In genomic region chr10:89301721-89302445, GRCh38 we compare ENCODE assay signal across 8 cellular contexts. TPM values are rescaled to one million over a fixed set of nuclear protein-coding genes. Genes with fewer than 3 reads are reported as not detected.
A peak's percentile ranks its signal among the peaks of the same experiment; 100 is the strongest.
DNase-seq lines count a peak whose midpoint lies in the region; ATAC-seq, FAIRE-seq and TF ChIP-seq lines count a peak whose summit lies in the region.

TSS of gene IFIT2 (plus strand) at chr10:89302046. CDS start at chr10:89302124, 78 bp downstream.

- H3K36me3 Mint-ChIP-seq in activated CD4-positive, alpha-beta T cell treated with anti-CD3 and anti-CD28 coated beads, Interleukin-2, amount 10 ng/mL, durations not matched to agents 24 days and 14 days (ENCODE audit: low read depth): peaks cover 17% of the 10 kb centered on the region
- peaks cover 18 to 34% (median 31%) of the 10 kb centered on the region in 5 donors for H3K36me3 Mint-ChIP-seq in naive thymus-derived CD4-positive, alpha-beta T cell

- peak; percentile 72 for ATAC-seq in HG02763 (IDR thresholded peaks at IDR 0.05; ENCODE audit: unreplicated experiment)
- peak; percentile 86 for ATAC-seq in naive thymus-derived CD4-positive, alpha-beta T cell

- H3K9me1 ChIP-seq in endothelial cell of umbilical vein (replicated peaks; ENCODE audit: control insufficient read depth, extremely low read depth, insufficient read depth, low read length): no peaks in the 10 kb centered on the region

- H4K20me1 ChIP-seq in endothelial cell of umbilical vein (replicated peaks; ENCODE audit: control insufficient read depth, extremely low read depth, insufficient read depth, low read length): no peaks in the 10 kb centered on the region

- H3K27ac Mint-ChIP-seq in activated CD4-positive, alpha-beta T cell treated with anti-CD3 and anti-CD28 coated beads, Interleukin-2, amount 10 ng/mL, durations not matched to agents 24 days and 14 days: peak within 1 kb of the TSS; percentile 72
- H3K27ac Mint-ChIP-seq in naive thymus-derived CD4-positive, alpha-beta T cell: peak within 1 kb of the TSS; percentile 88 to 98 (median 97)

- H3K9me3 Mint-ChIP-seq in activated CD4-positive, alpha-beta T cell treated with anti-CD3 and anti-CD28 coated beads, Interleukin-2, amount 10 ng/mL, durations not matched to agents 24 days and 14 days: peaks cover 10% of the 10 kb centered on the region
- peaks cover 2 to 39% (median 6%) of the 10 kb centered on the region in 11 donors for H3K9me3 Mint-ChIP-seq in naive thymus-derived CD4-positive, alpha-beta T cell

- no peak for TF ChIP-seq POLR2A in endothelial cell of umbilical vein (IDR thresholded peaks at IDR 0.05; ENCODE audit: low read depth, low read length)

- H3K9ac ChIP-seq in endothelial cell of umbilical vein (replicated peaks; ENCODE audit: extremely low read depth, insufficient read depth, low read length): peak within 1 kb of the TSS; percentile 68

- H3K4me3 ChIP-seq in A673 (ENCODE audit: low read depth, low read length, poor library complexity, severe bottlenecking) (peak within 1 kb of the TSS; percentile 48), endothelial cell of umbilical vein (replicated peaks in 1 of 3; ENCODE audit: insufficient read depth in 1 of 3, low read depth in 1 of 3, low read length in 3 of 3) (peak within 1 kb of the TSS; percentile 34 to 91 (median 71))
- peak within 1 kb of the TSS; percentile 76 for H3K4me3 ChIP-seq in naive thymus-derived CD4-positive, alpha-beta T cell (ENCODE audit: low read length)

- H3K27ac ChIP-seq in A673 (ENCODE audit: low read depth, low read length, poor library complexity, severe bottlenecking) (peak within 1 kb of the TSS; percentile 83), endothelial cell of umbilical vein (ENCODE audit: insufficient read depth, low read depth, low read length) (peak within 1 kb of the TSS; percentile 33)
- H3K27ac ChIP-seq in naive thymus-derived CD4-positive, alpha-beta T cell (ENCODE audit: low read depth, low read length): peak within 1 kb of the TSS; percentile 71

- H3K27me3 ChIP-seq in A673 (replicated peaks; ENCODE audit: insufficient read depth, low read depth, low read length, poor library complexity) (no peaks in the 10 kb centered on the region), endothelial cell of umbilical vein (ENCODE audit: control insufficient read depth in 2 of 2, insufficient read depth in 2 of 2, low read length in 2 of 2) (peaks cover 15 to 22% of the 10 kb centered on the region in 2 experiments)
- H3K27me3 ChIP-seq in naive thymus-derived CD4-positive, alpha-beta T cell (ENCODE audit: control insufficient read depth in 2 of 2, insufficient read depth in 2 of 2, low read length in 2 of 2): no peaks in the 10 kb centered on the region

- H2AFZ ChIP-seq in endothelial cell of umbilical vein (ENCODE audit: low read depth, low read length): peak within 1 kb of the TSS; percentile 71

- H3K9me3 ChIP-seq in A673 (ENCODE audit: low read depth, low read length, poor library complexity, severe bottlenecking) (no peaks in the 10 kb centered on the region), endothelial cell of umbilical vein (replicated peaks; ENCODE audit: control insufficient read depth, insufficient read depth, low read length) (no peaks in the 10 kb centered on the region)
- peaks cover 0 to 5% (median 0%) of the 10 kb centered on the region in 3 experiments for H3K9me3 ChIP-seq in naive thymus-derived CD4-positive, alpha-beta T cell (ENCODE audit: control insufficient read depth in 2 of 3, low read length in 3 of 3)

- H3K36me3 ChIP-seq in A673 (ENCODE audit: insufficient read depth, low read length, poor library complexity, severe bottlenecking) (no peaks in the 10 kb centered on the region), endothelial cell of umbilical vein (ENCODE audit: control insufficient read depth in 2 of 2, extremely low read depth in 1 of 2, insufficient read depth in 2 of 2, low read length in 2 of 2) (no peaks in the 10 kb centered on the region)
- peaks cover 0 to 13% (median 0%) of the 10 kb centered on the region in 3 experiments for H3K36me3 ChIP-seq in naive thymus-derived CD4-positive, alpha-beta T cell (ENCODE audit: control insufficient read depth in 2 of 3, insufficient read depth in 3 of 3, low read length in 3 of 3)

- dilution Hi-C loops in endothelial cell of umbilical vein (cut with MboI; ENCODE audit: extremely low pct_ligation_motif_present, low sequenced_read_pairs): no loop called here

- H3K4me3 Mint-ChIP-seq in activated CD4-positive, alpha-beta T cell treated with anti-CD3 and anti-CD28 coated beads, Interleukin-2, amount 10 ng/mL, durations not matched to agents 24 days and 14 days: peak within 1 kb of the TSS; percentile 85
- peak within 1 kb of the TSS; percentile 83 to 99 (median 94) for H3K4me3 Mint-ChIP-seq in naive thymus-derived CD4-positive, alpha-beta T cell

- POLR2A ChIA-PET in A673 (lab: Charles Lee; ENCODE audit: low non-redundant PET) (no interaction called here), endothelial cell of umbilical vein (lab: Charles Lee) (interaction anchor here (0.6 kb wide), 1 partner anchor 72 kb away, joined by 3 read pairs; no protein-coding TSS in a partner anchor)
- POLR2A ChIA-PET in naive thymus-derived CD4-positive, alpha-beta T cell (lab: Charles Lee): interaction anchor here (0.6 to 6.9 kb wide), 15 partner anchors 9 to 1440 kb away, joined by 3 to 46 read pairs (median 4); partner anchors contain the start of genes IFIT1, IFIT3, IFIT5 and LIPA

- TF ChIP-seq CTCF in A673 (conservative IDR thresholded peaks at IDR 0.05; ENCODE audit: low read depth, low read length) (no peak), GM13977 (IDR thresholded peaks at IDR 0.05; ENCODE audit: extremely low read depth, insufficient read depth, missing control alignments) (no peak), endothelial cell of umbilical vein (IDR thresholded peaks at IDR 0.05; ENCODE audit: extremely low read depth in 1 of 2, insufficient read depth in 1 of 2, low read depth in 1 of 2, low read length in 2 of 2) (no peak)

- peaks cover 11% of the 10 kb centered on the region for H3K27me3 Mint-ChIP-seq in activated CD4-positive, alpha-beta T cell treated with anti-CD3 and anti-CD28 coated beads, Interleukin-2, amount 10 ng/mL, durations not matched to agents 24 days and 14 days
- H3K27me3 Mint-ChIP-seq in naive thymus-derived CD4-positive, alpha-beta T cell: peaks cover 0 to 25% (median 0%) of the 10 kb centered on the region in 5 donors

- FAIRE-seq in endothelial cell of umbilical vein (lab: Jason Lieb, UNC): peak; percentile 83

- peaks cover 34% of the 10 kb centered on the region for H3K4me1 Mint-ChIP-seq in activated CD4-positive, alpha-beta T cell treated with anti-CD3 and anti-CD28 coated beads, Interleukin-2, amount 10 ng/mL, durations not matched to agents 24 days and 14 days
- H3K4me1 Mint-ChIP-seq in naive thymus-derived CD4-positive, alpha-beta T cell: peaks cover 24 to 60% (median 44%) of the 10 kb centered on the region in 7 donors

- CTCF ChIA-PET in A673 (lab: Charles Lee): interaction anchor here (1.0 kb wide), 1 partner anchor 67 kb away, joined by 4 read pairs; no protein-coding TSS in a partner anchor
- CTCF ChIA-PET in endothelial cell of umbilical vein (lab: Charles Lee): interaction anchor here (0.7 to 4.7 kb wide), 9 partner anchors 11 to 112 kb away, joined by 3 to 35 read pairs (median 5); partner anchors contain the start of genes IFIT3 and IFIT5
- CTCF ChIA-PET in naive thymus-derived CD4-positive, alpha-beta T cell (lab: Charles Lee): interaction anchor here (0.9 to 2.9 kb wide), 5 partner anchors 9 to 91 kb away, joined by 3 to 13 read pairs (median 4); partner anchors contain the start of gene IFIT1

- H3K79me2 ChIP-seq in endothelial cell of umbilical vein (ENCODE audit: control insufficient read depth, insufficient read depth, low read length): no peaks in the 10 kb centered on the region

- in situ Hi-C loops in GM13977 (cut with MboI; ENCODE audit: low pct_unique_long_range_greater_than_20kb, low sequenced_read_pairs, unreplicated experiment): no loop called here

- peak within 1 kb of the TSS; percentile 89 for H3K4me2 ChIP-seq in endothelial cell of umbilical vein (ENCODE audit: insufficient read depth, low read length)

- peaks cover 7% of the 10 kb centered on the region for H3K4me1 ChIP-seq in A673 (ENCODE audit: insufficient read depth, low read length, poor library complexity, severe bottlenecking)
- H3K4me1 ChIP-seq in endothelial cell of umbilical vein (ENCODE audit: control insufficient read depth, extremely low read depth, insufficient read depth, low read length): peaks cover 10% of the 10 kb centered on the region
- H3K4me1 ChIP-seq in naive thymus-derived CD4-positive, alpha-beta T cell (ENCODE audit: control insufficient read depth in 2 of 2, insufficient read depth in 2 of 2, low read length in 2 of 2): peaks cover 15 to 24% of the 10 kb centered on the region in 2 donors

- DNase-seq in A673 (ENCODE audit: low spot score) (peak; percentile 55), GM13977 (ENCODE audit: low spot score) (peak; percentile 37), NCI-H2029 treated with DMSO at 0.1 percent for 48 hours (lab: John Stamatoyannopoulos, UW) (peak; percentile 49), endothelial cell of umbilical vein (ENCODE audit: low read depth, low spot score) (peak; percentile 87), NCI-H69 (lab: John Stamatoyannopoulos, UW) (no peak)
- peak; percentile 77 for DNase-seq in activated CD4-positive, alpha-beta T cell treated with anti-CD3 and anti-CD28 coated beads, Interleukin-2, amount 10 ng/mL, durations not matched to agents 24 days and 14 days
- DNase-seq in naive thymus-derived CD4-positive, alpha-beta T cell: peak in 7 of 9 donors; percentile 50 to 72 (median 60)

- BruUV-seq in A673 (replicated peaks; lab: Mats Ljungman, UMichigan): TSS peak; percentile 71
- BruUV-seq in endothelial cell of umbilical vein (replicated peaks; lab: Mats Ljungman, UMichigan): TSS peak; percentile 49

- intact Hi-C loops in A673 (cut with micrococcal nuclease; ENCODE audit: unreplicated experiment) (no loop called here), endothelial cell of umbilical vein (cut with micrococcal nuclease) (loop anchor here (2.0 kb wide), 2 partner anchors 23 to 27 kb away; no protein-coding TSS in a partner anchor)
- intact Hi-C loops in activated CD4-positive, alpha-beta T cell treated with anti-CD3 and anti-CD28 coated beads, Interleukin-2, amount 10 ng/mL, durations not matched to agents 24 days and 14 days (cut with micrococcal nuclease): loop anchor here (1.0 kb wide), 1 partner anchor 30 kb away; no protein-coding TSS in a partner anchor
- intact Hi-C loops in naive thymus-derived CD4-positive, alpha-beta T cell (cut with micrococcal nuclease): loop anchor here (1.0 to 5.0 kb wide), 10 partner anchors 26 to 1440 kb away; partner anchors contain the start of genes IFIT1 (in 2 of the 2), IFIT5 (in 2 of the 2), KIF20B (in 1 of the 2) and KLLN (in 1 of the 2)

RNA-seq across cellular contexts. Expression of gene IFIT2, which starts in this region (rescaled TPM):
- total RNA-seq in A673 (2021): 1.7 and 1.9 TPM in 2 replicates
- 0.40 and 0.54 TPM in 2 replicates for total RNA-seq in activated CD4-positive, alpha-beta T cell treated with anti-CD3 and anti-CD28 coated beads, Interleukin-2, amount 10 ng/mL, durations not matched to agents 24 days and 14 days
- 0.51 and 1.4 TPM in 2 replicates for total RNA-seq in endothelial cell of umbilical vein
- polyA plus RNA-seq in endothelial cell of umbilical vein: 0.16 and 0.23 TPM in 2 replicates
- polyA plus RNA-seq in endothelial cell of umbilical vein (2011; cell fraction: cytosol; rRNA removed): 0.26 and 0.35 TPM in 2 replicates
- 0.20 TPM in 2 replicates for polyA plus RNA-seq in endothelial cell of umbilical vein (2011; cell fraction: nucleus; rRNA removed)
- polyA plus RNA-seq in endothelial cell of umbilical vein (2012): 0.45 and 0.46 TPM in 2 replicates
- 0.29 and 0.68 TPM in 2 replicates for polyA minus RNA-seq in endothelial cell of umbilical vein
- 1.8 TPM for polyA minus RNA-seq in endothelial cell of umbilical vein (2011; cell fraction: cytosol; rRNA and poly(A)+ RNA removed)
- 0.29 and 0.38 TPM in 2 replicates for polyA minus RNA-seq in endothelial cell of umbilical vein (2011; cell fraction: nucleus; rRNA and poly(A)+ RNA removed)
- total RNA-seq in naive thymus-derived CD4-positive, alpha-beta T cell: 10 to 100 TPM in 1 of 5 experiments, 1 to 10 TPM in 4; 6.0 to 16.4 (median 8.4) TPM
- polyA plus RNA-seq in naive thymus-derived CD4-positive, alpha-beta T cell: 1 to 10 TPM; 4.4 to 9.9 TPM

Comparison
In these comparisons a context has a peak if more than half of its experiments do, and no peak if none do; other contexts are left out.
1. Peak in DNase-seq in activated CD4-positive, alpha-beta T cell treated with anti-CD3 and anti-CD28 coated beads, Interleukin-2, amount 10 ng/mL, durations not matched to agents 24 days and 14 days; RNA of the gene not detected or under 1 TPM.
2. H3K27ac ChIP-seq: peak in every context shown above with its lines; median percentile 83 in A673; 71 in naive thymus-derived CD4-positive, alpha-beta T cell; 33 in endothelial cell of umbilical vein.